Comparison of ENCODE assay signal across 10 cellular contexts in the genomic region with DNA sequence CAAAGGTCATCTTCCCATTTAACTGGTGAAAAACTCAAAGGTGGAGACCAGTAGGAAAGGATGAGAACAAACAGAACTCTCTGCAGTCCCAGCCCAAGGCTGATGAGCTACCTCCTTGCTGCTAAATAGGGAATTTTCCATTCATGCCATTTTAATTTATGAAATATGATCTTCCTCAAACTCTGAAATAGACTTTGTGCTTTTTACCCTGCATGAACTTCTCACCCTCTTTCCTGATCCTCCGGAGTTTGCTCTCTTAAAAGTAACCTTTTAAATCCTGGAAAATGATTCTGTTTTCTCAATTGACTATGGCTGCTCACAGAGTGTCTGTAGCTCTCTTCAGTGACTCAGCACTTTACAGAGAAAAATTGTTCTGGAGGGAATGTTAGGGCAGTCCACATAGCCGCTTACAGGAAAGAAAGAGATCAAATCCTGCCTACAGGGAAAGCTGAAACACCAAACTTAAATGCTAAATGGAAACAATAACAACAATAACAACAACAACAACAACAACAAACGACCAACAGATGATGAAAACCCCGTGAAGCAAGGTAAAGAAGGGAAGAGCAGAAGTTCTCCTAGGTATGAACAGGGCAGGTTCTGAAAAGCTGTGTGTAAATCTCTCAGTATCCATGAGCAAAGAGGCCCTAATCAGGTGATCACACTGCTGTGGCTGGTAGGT.
DNase-seq lines count a peak whose midpoint lies in the region; ATAC-seq, FAIRE-seq and TF ChIP-seq lines count a peak whose summit lies in the region.
"Had no signal": no experiment of that assay in that cellular context is flagged by ENCODE, and none has a peak within 500 bp of the region (broad histone marks: within the 10 kb centered on the region; RNA-seq: fewer than 3 reads in every experiment).

No MANE protein-coding gene starts in this region.

- no peak overlapping the region for H3K9ac ChIP-seq in HUES6 (ENCODE audit: low read length)

- ATAC-seq in GM21515 (IDR thresholded peaks at IDR 0.05; ENCODE audit: unreplicated experiment), result no peak
- ATAC-seq in CD8-positive, alpha-beta T cell, result no peak
- ATAC-seq in HG03025 (IDR thresholded peaks at IDR 0.05; ENCODE audit: low FRiP score, unreplicated experiment), result no peak
- ATAC-seq: GM12878 had no signal

- no peaks in the 10 kb centered on the region for H3K36me3 Mint-ChIP-seq in CD8-positive, alpha-beta T cell

- FAIRE-seq in islet of Langerhans (lab: Jason Lieb, UNC), result peak; percentile 51

- no peaks in the 10 kb centered on the region for H3K36me3 ChIP-seq in HUES6 (ENCODE audit: control insufficient read depth, insufficient read depth, low read length)
- H3K36me3 ChIP-seq in CD8-positive, alpha-beta T cell (ENCODE audit: insufficient read depth, low read length), result no peaks in the 10 kb centered on the region

- H3K4me1 ChIP-seq in HUES6 (ENCODE audit: control insufficient read depth, insufficient read depth, low read length), result peaks cover 9% of the 10 kb centered on the region; the same call in 1 of the 2 replicates
- H3K4me1 ChIP-seq in CD8-positive, alpha-beta T cell (ENCODE audit: insufficient read depth, low read length), result no peaks in the 10 kb centered on the region

- POLR2A ChIA-PET in CD8-positive, alpha-beta T cell (lab: Charles Lee), result interaction anchor here (0.7 kb wide), 1 partner anchor 39 kb away, joined by 6 read pairs; no protein-coding TSS in a partner anchor

- no peaks in the 10 kb centered on the region for H3K4me1 Mint-ChIP-seq in CD8-positive, alpha-beta T cell (ENCODE audit: low read depth)

- in situ Hi-C loops in astrocyte of the spinal cord (cut with HindIII; ENCODE audit: low sequenced_read_pairs), result no loop called here

- no peaks in the 10 kb centered on the region for H3K27me3 ChIP-seq in HUES6 (ENCODE audit: control insufficient read depth, insufficient read depth, low read length)
- H3K27me3 ChIP-seq in CD8-positive, alpha-beta T cell (ENCODE audit: insufficient read depth, low read length), result no peaks in the 10 kb centered on the region

- DNase-seq in astrocyte of the spinal cord (ENCODE audit: low read depth, low spot score), result peak; percentile 49
- DNase-seq in substantia nigra (lab: John Stamatoyannopoulos, UW), result no peak
- DNase-seq in CD8-positive, alpha-beta T cell, result no peak
- DNase-seq: activated naive CD4-positive, alpha-beta T cell treated with anti-CD3 and anti-CD28 coated beads for 36 hours had no signal

- no peaks in the 10 kb centered on the region for H3K9me3 Mint-ChIP-seq in CD8-positive, alpha-beta T cell
- H3K9me3 Mint-ChIP-seq: activated naive CD4-positive, alpha-beta T cell treated with anti-CD3 and anti-CD28 coated beads for 36 hours; T-helper 1 cell treated with Interleukin-12 subunit alpha and Interleukin-12 subunit beta and Interleukin-4 antibody, amounts not matched to agents 30 μg/mL and 1 μg/mL, for 36 hours had no signal

- H3K4me3 ChIP-seq in HUES6 (ENCODE audit: low read depth, low read length), result no peak overlapping the region
- H3K4me3 ChIP-seq in astrocyte of the spinal cord (ENCODE audit: low read depth, low read length), result no peak overlapping the region
- H3K4me3 ChIP-seq in CD8-positive, alpha-beta T cell (ENCODE audit: low read depth, low read length), result no peak overlapping the region
- H3K4me3 ChIP-seq: GM12878 had no signal

- TF ChIP-seq CTCF in astrocyte of the spinal cord (IDR thresholded peaks at IDR 0.05; ENCODE audit: low read depth, low read length), result no peak
- no peak for TF ChIP-seq CTCF in CD8-positive, alpha-beta T cell (IDR thresholded peaks at IDR 0.05)

- H3K27ac Mint-ChIP-seq in CD8-positive, alpha-beta T cell, result no peak overlapping the region
- H3K27ac Mint-ChIP-seq: activated naive CD4-positive, alpha-beta T cell treated with anti-CD3 and anti-CD28 coated beads for 36 hours; T-helper 1 cell treated with Interleukin-12 subunit alpha and Interleukin-12 subunit beta and Interleukin-4 antibody, amounts not matched to agents 30 μg/mL and 1 μg/mL, for 36 hours had no signal

- no peaks in the 10 kb centered on the region for H3K27me3 Mint-ChIP-seq in CD8-positive, alpha-beta T cell (ENCODE audit: low read depth)

- no peak overlapping the region for H3K4me3 Mint-ChIP-seq in CD8-positive, alpha-beta T cell
- H3K4me3 Mint-ChIP-seq: activated naive CD4-positive, alpha-beta T cell treated with anti-CD3 and anti-CD28 coated beads for 36 hours; T-helper 1 cell treated with Interleukin-12 subunit alpha and Interleukin-12 subunit beta and Interleukin-4 antibody, amounts not matched to agents 30 μg/mL and 1 μg/mL, for 36 hours had no signal

- CTCF ChIA-PET in CD8-positive, alpha-beta T cell (lab: Charles Lee), result no interaction called here

- no peaks in the 10 kb centered on the region for H3K9me3 ChIP-seq in HUES6 (ENCODE audit: control insufficient read depth, insufficient read depth, low read depth, low read length)
- H3K9me3 ChIP-seq in CD8-positive, alpha-beta T cell (ENCODE audit: low read length), result no peaks in the 10 kb centered on the region

- 0 out of 2 replicates have a peak overlapping the region, but pooled peaks have one; percentile 18 for H3K27ac ChIP-seq in HUES6 (ENCODE audit: low read depth, low read length)
- H3K27ac ChIP-seq in substantia nigra (ENCODE audit: low read depth, low read length, poor library complexity, severe bottlenecking), result peak overlapping the region; percentile 16
- H3K27ac ChIP-seq in CD8-positive, alpha-beta T cell (ENCODE audit: low read depth, low read length), result no peak overlapping the region

- intact Hi-C loops in CD8-positive, alpha-beta T cell (cut with DNase I, micrococcal nuclease), result no loop called here
